6 cellular contexts compared by ENCODE assay signal in genomic region chr12:57952766-57953165, GRCh38.
"Had no signal": no experiment of that assay in that cellular context is flagged by ENCODE, and none has a peak within 500 bp of the region (broad histone marks: within the 10 kb centered on the region; RNA-seq: fewer than 3 reads in every experiment).

No MANE protein-coding gene starts in this region.

- H3K4me1 Mint-ChIP-seq: GM23338, H9, IgD-negative memory B cell had no signal

- H3K9me3 Mint-ChIP-seq: IgD-negative memory B cell had no signal

- H3K4me3 ChIP-seq: GM23338 had no signal

- DNase-seq: H9, HCEC 1CT had no signal

- H3K4me2 ChIP-seq: GM23338 had no signal

- H3K4me3 Mint-ChIP-seq: GM23338, H9, IgD-negative memory B cell had no signal

- H3K27ac Mint-ChIP-seq: GM23338, H9 had no signal

- H2AFZ ChIP-seq: GM23338 had no signal

- ATAC-seq: GM23338, HepG2 had no signal

- H3K27me3 Mint-ChIP-seq: IgD-negative memory B cell had no signal

- H3K27ac ChIP-seq: HL-60 had no signal
